In the genomic region with DNA sequence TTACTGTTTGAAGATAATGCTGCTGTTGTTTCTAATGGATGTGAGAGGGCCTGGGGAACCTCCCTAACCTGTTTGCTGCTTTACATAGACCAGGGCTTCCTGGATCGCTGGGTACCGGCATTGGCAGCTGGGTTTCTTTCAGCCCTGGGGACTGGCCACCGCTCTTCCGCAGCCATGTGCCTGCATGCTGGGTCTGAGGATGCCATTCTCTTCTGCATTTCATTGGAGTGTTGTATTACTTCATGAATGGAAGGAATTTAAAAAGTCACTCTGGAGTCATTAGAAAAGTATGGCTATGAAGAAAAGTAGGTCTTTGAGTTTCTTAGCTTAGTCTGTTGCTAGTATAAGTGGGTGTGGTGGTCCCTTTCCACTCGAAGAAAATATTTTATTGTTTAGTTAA, we compare ENCODE assay signal across 1 cellular context.
TF ChIP-seq lines count a peak whose summit lies in the region.

No MANE protein-coding gene starts in this region.

TF ChIP-seq in IMR-90, 13 proteins besides CTCF, POLR2A, EP300 and RAD21:
- no peak for TF ChIP-seq RFX5 (IDR thresholded peaks at IDR 0.05; ENCODE audit: low read depth, low read length)
- peak; percentile 12; the same call in 1 of the 2 replicates for TF ChIP-seq CEBPB (IDR thresholded peaks at IDR 0.05; ENCODE audit: low read depth, low read length)
- TF ChIP-seq MXI1 (IDR thresholded peaks at IDR 0.05; ENCODE audit: borderline replicate concordance, low read depth, low read length) = peak; percentile 49; the same call in 1 of the 2 replicates
TF ChIP-seq in IMR-90: peak in this region for 2.
